8 cellular contexts compared by ENCODE assay signal in the genomic region with DNA sequence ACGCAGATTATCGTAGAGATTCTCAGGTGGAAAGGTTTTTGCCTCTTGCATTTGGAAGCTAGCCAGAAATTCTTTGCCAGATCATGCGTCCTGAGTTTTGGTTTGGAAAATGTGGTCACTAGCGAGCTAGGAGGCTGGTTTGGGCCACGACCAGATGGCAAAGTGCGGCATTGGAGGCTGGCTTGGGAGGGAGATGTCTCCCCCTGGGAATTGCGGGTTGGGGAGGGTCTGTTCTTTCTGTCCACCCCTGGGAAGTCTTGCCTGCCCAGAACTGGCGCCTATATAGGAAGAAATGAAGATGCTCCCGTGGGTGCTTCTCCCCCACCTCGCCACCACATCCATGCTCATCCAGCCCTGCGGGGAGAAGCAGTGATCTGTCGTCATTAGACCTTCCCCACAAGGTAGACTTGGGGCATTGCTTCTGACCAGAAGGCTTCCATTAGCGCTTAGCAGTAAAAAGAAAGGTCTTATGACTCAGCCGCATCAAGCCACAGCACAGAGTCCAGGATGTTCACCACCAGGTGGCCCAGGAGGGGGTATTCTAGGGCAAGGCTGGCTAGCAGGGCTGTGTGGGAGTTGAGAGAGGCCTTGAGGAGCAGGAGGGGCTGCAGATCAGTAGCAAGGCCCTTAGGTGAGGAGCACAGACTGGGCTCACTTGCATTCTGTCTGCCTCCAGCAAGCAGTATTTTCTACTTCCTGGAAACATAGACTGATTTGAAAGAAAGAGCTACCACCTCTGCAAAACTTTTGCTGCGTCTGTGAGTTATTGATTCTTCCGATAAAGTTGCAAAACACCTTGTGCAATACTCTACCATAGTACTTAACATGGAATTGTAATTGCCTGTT. TPM values are rescaled to one million over a fixed set of nuclear protein-coding genes. Genes with fewer than 3 reads are reported as not detected.
DNase-seq lines count a peak whose midpoint lies in the region; ATAC-seq and TF ChIP-seq lines count a peak whose summit lies in the region.

No MANE protein-coding gene starts in this region.

- ATAC-seq in GM21619 (IDR thresholded peaks at IDR 0.05; ENCODE audit: unreplicated experiment), result peak; percentile 27
- peak; percentile 45 for ATAC-seq in omental fat pad (ENCODE audit: low FRiP score)

- peaks cover 20% of the 10 kb centered on the region for H3K4me1 ChIP-seq in endodermal cell (ENCODE audit: control insufficient read depth, insufficient read depth, low read length)

- intact Hi-C loops in posterior vena cava (cut with DNase I), result no loop called here

- H3K4me1 Mint-ChIP-seq in activated CD4-positive, alpha-beta memory T cell treated with anti-CD3 and anti-CD28 coated beads, Interleukin-2, amount 10 ng/mL, durations not matched to agents 7 days and 5 days, result peaks cover 77% of the 10 kb centered on the region
- peaks cover 44% of the 10 kb centered on the region for H3K4me1 Mint-ChIP-seq in endodermal cell

- H3K9me3 ChIP-seq in endodermal cell (ENCODE audit: control insufficient read depth, low read length), result no peaks in the 10 kb centered on the region

- H3K27me3 Mint-ChIP-seq in activated CD4-positive, alpha-beta memory T cell treated with anti-CD3 and anti-CD28 coated beads, Interleukin-2, amount 10 ng/mL, durations not matched to agents 7 days and 5 days, result no peaks in the 10 kb centered on the region
- H3K27me3 Mint-ChIP-seq in endodermal cell (ENCODE audit: insufficient read depth), result no peaks in the 10 kb centered on the region

- no peak overlapping the region for H3K9ac ChIP-seq in endodermal cell (ENCODE audit: extremely low read depth, low read length, poor library complexity, severe bottlenecking)

- H3K27ac ChIP-seq in endodermal cell (ENCODE audit: low read depth, low read length), result no peak overlapping the region

- peak overlapping the region; percentile 61 for H3K4me3 Mint-ChIP-seq in activated CD4-positive, alpha-beta memory T cell treated with anti-CD3 and anti-CD28 coated beads, Interleukin-2, amount 10 ng/mL, durations not matched to agents 7 days and 5 days
- no peak overlapping the region for H3K4me3 Mint-ChIP-seq in endodermal cell

- DNase-seq in DMS114 treated with DMSO at 0.1 percent for 48 hours (lab: John Stamatoyannopoulos, UW; ENCODE audit: unreplicated experiment) (peak; percentile 60), NCI-H82 treated with DMSO at 0.1 percent for 48 hours (lab: John Stamatoyannopoulos, UW; ENCODE audit: unreplicated experiment) (peak; percentile 68), endodermal cell (peak; percentile 84), omental fat pad (ENCODE audit: low spot score) (no peak), ureter (ENCODE audit: low spot score) (peak; percentile 77), posterior vena cava (ENCODE audit: low spot score) (no peak)
- peak; percentile 88 for DNase-seq in activated CD4-positive, alpha-beta memory T cell treated with anti-CD3 and anti-CD28 coated beads, Interleukin-2, amount 10 ng/mL, durations not matched to agents 7 days and 5 days

- TF ChIP-seq CTCF in endodermal cell (conservative IDR thresholded peaks at IDR 0.05) (peak; percentile 69), omental fat pad (IDR thresholded peaks at IDR 0.05) (peak in 1 of 3 donors; percentile 31)

- no peaks in the 10 kb centered on the region for H3K27me3 ChIP-seq in endodermal cell (ENCODE audit: control insufficient read depth, insufficient read depth, low read length, poor library complexity, severe bottlenecking)

- no peaks in the 10 kb centered on the region for H3K9me3 Mint-ChIP-seq in activated CD4-positive, alpha-beta memory T cell treated with anti-CD3 and anti-CD28 coated beads, Interleukin-2, amount 10 ng/mL, durations not matched to agents 7 days and 5 days
- H3K9me3 Mint-ChIP-seq in endodermal cell, result no peaks in the 10 kb centered on the region

- H3K4me3 ChIP-seq in endodermal cell (ENCODE audit: low read length), result no peak overlapping the region

- peak overlapping the region; percentile 97 for H3K27ac Mint-ChIP-seq in activated CD4-positive, alpha-beta memory T cell treated with anti-CD3 and anti-CD28 coated beads, Interleukin-2, amount 10 ng/mL, durations not matched to agents 7 days and 5 days
- H3K27ac Mint-ChIP-seq in endodermal cell, result peak overlapping the region; percentile 76

- POLR2A ChIA-PET in activated CD4-positive, alpha-beta memory T cell treated with anti-CD3 and anti-CD28 coated beads, Interleukin-2, amount 10 ng/mL, durations not matched to agents 7 days and 5 days (lab: Charles Lee), result interaction anchor here (0.6 to 9.3 kb wide), 11 partner anchors 9 to 151 kb away, joined by 3 to 211 read pairs (median 8); a partner anchor contains a TSS

- 88 to 90% methylated on average over 10 to 16 of the region's 16 CpGs for WGBS in endodermal cell (ENCODE audit: insufficient coverage in 1 of 2, insufficient read length in 1 of 2), 2 experiments

- no peaks in the 10 kb centered on the region for H3K36me3 ChIP-seq in endodermal cell (ENCODE audit: control insufficient read depth, insufficient read depth, low read length)

- CTCF ChIA-PET in activated CD4-positive, alpha-beta memory T cell treated with anti-CD3 and anti-CD28 coated beads, Interleukin-2, amount 10 ng/mL, durations not matched to agents 7 days and 5 days (lab: Charles Lee), result interaction anchor here (0.5 to 11.9 kb wide), 18 partner anchors 9 to 835 kb away, joined by 3 to 395 read pairs (median 4); a partner anchor contains a TSS

- H3K36me3 Mint-ChIP-seq in activated CD4-positive, alpha-beta memory T cell treated with anti-CD3 and anti-CD28 coated beads, Interleukin-2, amount 10 ng/mL, durations not matched to agents 7 days and 5 days (ENCODE audit: low read depth), result peaks cover 26% of the 10 kb centered on the region
- no peaks in the 10 kb centered on the region for H3K36me3 Mint-ChIP-seq in endodermal cell (ENCODE audit: low read depth)

RNA-seq across cellular contexts. Expression of a gene that starts 1.5 kb away (rescaled TPM):
- 100 to 1,000 TPM; 337 to 349 TPM for total RNA-seq in activated CD4-positive, alpha-beta memory T cell treated with anti-CD3 and anti-CD28 coated beads, Interleukin-2, amount 10 ng/mL, durations not matched to agents 7 days and 5 days
- 100 to 1,000 TPM; 211 TPM for total RNA-seq in endodermal cell
- 159 TPM for polyA plus RNA-seq in endodermal cell (2013, experiment 1 of 2)
- polyA plus RNA-seq in endodermal cell (2013, experiment 2 of 2), result 160 TPM
- total RNA-seq in omental fat pad, result 100 to 1,000 TPM; 216 to 385 (median 283) TPM
- 416 TPM for total RNA-seq in ureter
- total RNA-seq in posterior vena cava, result 100 to 1,000 TPM; 259 to 375 TPM

Comparison
In these comparisons a context has a peak if more than half of its experiments do, and no peak if none do; other contexts are left out.
1. DNase-seq: peak in DMS114 treated with DMSO at 0.1 percent for 48 hours (single experiment), NCI-H82 treated with DMSO at 0.1 percent for 48 hours (single experiment), activated CD4-positive, alpha-beta memory T cell treated with anti-CD3 and anti-CD28 coated beads, Interleukin-2, amount 10 ng/mL, durations not matched to agents 7 days and 5 days (single experiment), endodermal cell (single experiment) and ureter (single experiment); none in omental fat pad (single experiment) and posterior vena cava (single experiment).